15 cellular contexts compared by ENCODE assay signal in the genomic region with DNA sequence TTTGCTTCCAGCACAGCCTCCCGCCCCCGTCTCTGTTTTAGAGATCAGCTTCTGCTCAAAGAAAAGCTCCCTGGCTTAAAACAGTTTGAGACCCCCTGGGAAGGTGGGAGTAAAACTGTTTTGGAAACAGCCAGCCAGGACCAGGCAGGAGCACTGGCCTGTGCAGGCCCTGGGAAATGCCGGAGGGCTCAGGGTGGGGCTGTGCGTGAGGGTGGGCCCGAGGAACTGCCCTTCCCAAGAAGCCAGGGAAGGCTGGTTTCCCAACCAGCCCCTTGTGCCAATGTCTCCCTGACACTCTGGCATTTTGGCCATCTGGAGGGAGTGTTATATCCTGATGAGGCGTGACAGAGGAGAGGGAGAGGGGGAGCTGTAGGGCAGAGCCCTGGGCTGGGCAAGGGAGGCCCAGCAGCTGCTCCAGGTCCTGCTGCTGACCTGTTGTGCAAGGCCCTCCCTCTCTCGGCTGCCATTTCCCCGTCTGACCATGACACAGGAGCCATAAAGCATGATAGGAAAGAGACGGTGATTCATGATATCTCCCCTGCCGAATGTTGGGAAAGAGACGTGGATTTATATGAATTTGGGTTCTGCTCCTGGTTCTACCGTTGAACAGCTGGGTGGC. TPM values are rescaled to one million over a fixed set of nuclear protein-coding genes. Genes with fewer than 3 reads are reported as not detected.
DNase-seq lines count a peak whose midpoint lies in the region; ATAC-seq and TF ChIP-seq lines count a peak whose summit lies in the region.
"Had no signal": no experiment of that assay in that cellular context is flagged by ENCODE, and none has a peak within 500 bp of the region (broad histone marks: within the 10 kb centered on the region; RNA-seq: fewer than 3 reads in every experiment).

No MANE protein-coding gene starts in this region.

- ATAC-seq in RWPE2 (ENCODE audit: low read depth) = peak; percentile 50
- ATAC-seq in GM19452 (IDR thresholded peaks at IDR 0.05; ENCODE audit: unreplicated experiment) = no peak
- no peak for ATAC-seq in HG03039 (IDR thresholded peaks at IDR 0.05; ENCODE audit: unreplicated experiment)

- H3K4me3 ChIP-seq in RWPE2 (ENCODE audit: severe bottlenecking) (no peak overlapping the region), left ventricle myocardium inferior (no peak overlapping the region)

- TF ChIP-seq CTCF in RWPE2 (IDR thresholded peaks at IDR 0.05; ENCODE audit: poor library complexity, severe bottlenecking) (no peak), left ventricle myocardium inferior (IDR thresholded peaks at IDR 0.05; ENCODE audit: borderline replicate concordance) (no peak)

- H3K27ac ChIP-seq in RWPE2 (ENCODE audit: poor library complexity, severe bottlenecking) = no peak overlapping the region
- peak overlapping the region; percentile 80 for H3K27ac ChIP-seq in left ventricle myocardium inferior (replicated peaks)

- H3K36me3 ChIP-seq in RWPE2 (ENCODE audit: low read depth) (no peaks in the 10 kb centered on the region), left ventricle myocardium inferior (peaks cover 7% of the 10 kb centered on the region)

- H3K9me3 ChIP-seq in RWPE2 (ENCODE audit: severe bottlenecking) (no peaks in the 10 kb centered on the region), left ventricle myocardium inferior (replicated peaks) (no peaks in the 10 kb centered on the region)

- peak; percentile 75 for DNase-seq in EH (ENCODE audit: low read depth)
- no peak for DNase-seq in RWPE2 (ENCODE audit: low spot score)
- no peak for DNase-seq in left ventricle myocardium inferior
- peak; percentile 56 for DNase-seq in renal cortical epithelial cell (ENCODE audit: low read depth)
- no peak for DNase-seq in NCI-H146 (lab: John Stamatoyannopoulos, UW)
- no peak for DNase-seq in foreskin melanocyte
- DNase-seq: activated CD4-positive, alpha-beta T cell treated with anti-CD3 and anti-CD28 coated beads, Interleukin-2, amount 10 ng/mL, durations not matched to agents 7 days and 5 days; activated effector memory CD4-positive, alpha-beta T cell treated with Interleukin-2 at 50 U/mL for 16 hours; CD8-positive, alpha-beta memory T cell; erythroblast; naive B cell; NCI-H187; stimulated activated CD4-positive, alpha-beta T cell treated with anti-CD3 and anti-CD28 coated beads, Interleukin-1b, Interleukin-23, amount 100 ng/mL, for 48 hours had no signal

- peaks cover 12% of the 10 kb centered on the region for H3K4me1 ChIP-seq in RWPE2 (ENCODE audit: insufficient read depth, poor library complexity, severe bottlenecking)
- peaks cover 58% of the 10 kb centered on the region for H3K4me1 ChIP-seq in left ventricle myocardium inferior

- intact Hi-C loops in left ventricle myocardium inferior (cut with micrococcal nuclease) = no loop called here

- H3K27me3 ChIP-seq in RWPE2 (ENCODE audit: insufficient read depth, poor library complexity, severe bottlenecking) = no peaks in the 10 kb centered on the region
- no peaks in the 10 kb centered on the region for H3K27me3 ChIP-seq in left ventricle myocardium inferior (ENCODE audit: low read depth)

RNA-seq across cellular contexts. Expression of gene OLFML2A, which starts 16.2 kb away (rescaled TPM):
- total RNA-seq in left ventricle myocardium inferior (41.1 TPM), renal cortical epithelial cell (2.1 and 6.6 TPM in 2 replicates)
- total RNA-seq: activated CD4-positive, alpha-beta T cell treated with anti-CD3 and anti-CD28 coated beads, Interleukin-2, amount 10 ng/mL, durations not matched to agents 7 days and 5 days; CD8-positive, alpha-beta memory T cell had no signal

RNA-seq across cellular contexts. Expression of gene NR6A1, which starts 22.0 kb away (rescaled TPM):
- total RNA-seq in left ventricle myocardium inferior = 1.0 TPM
- 6.0 and 6.1 TPM in 2 replicates for total RNA-seq in renal cortical epithelial cell

Comparison
In these comparisons a context has a peak if more than half of its experiments do, and no peak if none do; other contexts are left out.
1. DNase-seq: peak in EH (single experiment) and renal cortical epithelial cell (single experiment); none in RWPE2 (single experiment), left ventricle myocardium inferior (single experiment), NCI-H146 (single experiment) and foreskin melanocyte (single experiment).